ENCODE assay signal across 17 cellular contexts in genomic region chr5:79686799-79687198, GRCh38. TPM values are rescaled to one million over a fixed set of nuclear protein-coding genes. Genes with fewer than 3 reads are reported as not detected.
DNase-seq lines count a peak whose midpoint lies in the region; ATAC-seq and TF ChIP-seq lines count a peak whose summit lies in the region.
"Had no signal": no experiment of that assay in that cellular context is flagged by ENCODE, and none has a peak within 500 bp of the region (broad histone marks: within the 10 kb centered on the region; RNA-seq: fewer than 3 reads in every experiment).

No MANE protein-coding gene starts in this region.

- H3K4me3 Mint-ChIP-seq in activated naive CD8-positive, alpha-beta T cell treated with anti-CD3 and anti-CD28 coated beads, Interleukin-2, amount 10 ng/mL, durations not matched to agents 7 days and 5 days = no peak overlapping the region
- H3K4me3 Mint-ChIP-seq in activated naive CD8-positive, alpha-beta T cell treated with anti-CD3 and anti-CD28 coated beads for 36 hours = no peak overlapping the region

- no peak for TF ChIP-seq CTCF in RWPE1 (conservative IDR thresholded peaks at IDR 0.05; ENCODE audit: low read depth)

- peak overlapping the region; percentile 24 for H3K27ac Mint-ChIP-seq in activated naive CD8-positive, alpha-beta T cell treated with anti-CD3 and anti-CD28 coated beads, Interleukin-2, amount 10 ng/mL, durations not matched to agents 7 days and 5 days
- H3K27ac Mint-ChIP-seq in activated naive CD8-positive, alpha-beta T cell treated with anti-CD3 and anti-CD28 coated beads for 36 hours = no peak overlapping the region

- DNase-seq in activated naive CD8-positive, alpha-beta T cell treated with anti-CD3 and anti-CD28 coated beads, Interleukin-2, amount 10 ng/mL, durations not matched to agents 7 days and 5 days = no peak
- no peak for DNase-seq in activated naive CD8-positive, alpha-beta T cell treated with anti-CD3 and anti-CD28 coated beads for 36 hours
- peak; percentile 25 for DNase-seq in RWPE1 (ENCODE audit: low spot score)
- peak; percentile 9 for DNase-seq in iris pigment epithelial cell (ENCODE audit: low read depth)
- no peak for DNase-seq in NCI-H748 (lab: John Stamatoyannopoulos, UW; ENCODE audit: unreplicated experiment)
- DNase-seq in HUDEP-2 (lab: John Stamatoyannopoulos, UW; ENCODE audit: unreplicated experiment in 76 of 76) = no peak
- no peak for DNase-seq in NCI-H1694 treated with DMSO at 0.1 percent for 48 hours (lab: John Stamatoyannopoulos, UW)
- no peak for DNase-seq in amniotic stem cell (lab: John Stamatoyannopoulos, UW)
- DNase-seq: 8988T, C1 segment of cervical spinal cord, MV-4-11, NCI-H1417, NCI-H1930, NCI-H526 treated with DMSO at 0.1 percent for 48 hours, SHP77 treated with DMSO at 0.1 percent for 48 hours had no signal

- ATAC-seq in activated naive CD8-positive, alpha-beta T cell treated with anti-CD3 and anti-CD28 coated beads, Interleukin-2, amount 10 ng/mL, durations not matched to agents 7 days and 5 days (ENCODE audit: low read depth) = no peak
- ATAC-seq: K562, SK-N-SH treated with all-trans-retinoic acid at 6 μM for 48 hours had no signal

- no peak overlapping the region for H3K27ac ChIP-seq in RWPE1

- no peaks in the 10 kb centered on the region for H3K27me3 Mint-ChIP-seq in activated naive CD8-positive, alpha-beta T cell treated with anti-CD3 and anti-CD28 coated beads, Interleukin-2, amount 10 ng/mL, durations not matched to agents 7 days and 5 days
- no peaks in the 10 kb centered on the region for H3K27me3 Mint-ChIP-seq in activated naive CD8-positive, alpha-beta T cell treated with anti-CD3 and anti-CD28 coated beads for 36 hours

- H3K4me1 Mint-ChIP-seq in activated naive CD8-positive, alpha-beta T cell treated with anti-CD3 and anti-CD28 coated beads, Interleukin-2, amount 10 ng/mL, durations not matched to agents 7 days and 5 days = peaks cover 5% of the 10 kb centered on the region
- peaks cover 9% of the 10 kb centered on the region for H3K4me1 Mint-ChIP-seq in activated naive CD8-positive, alpha-beta T cell treated with anti-CD3 and anti-CD28 coated beads for 36 hours

- H3K36me3 Mint-ChIP-seq in activated naive CD8-positive, alpha-beta T cell treated with anti-CD3 and anti-CD28 coated beads, Interleukin-2, amount 10 ng/mL, durations not matched to agents 7 days and 5 days = peaks cover 50% of the 10 kb centered on the region
- peaks cover 63% of the 10 kb centered on the region for H3K36me3 Mint-ChIP-seq in activated naive CD8-positive, alpha-beta T cell treated with anti-CD3 and anti-CD28 coated beads for 36 hours

- POLR2A ChIA-PET in activated naive CD8-positive, alpha-beta T cell treated with anti-CD3 and anti-CD28 coated beads, Interleukin-2, amount 10 ng/mL, durations not matched to agents 7 days and 5 days (lab: Charles Lee) = no interaction called here
- POLR2A ChIA-PET in RWPE1 (lab: Yijun Ruan, JAX; ENCODE audit: low non-redundant PET) = no interaction called here

- CTCF ChIA-PET in RWPE1 (lab: Yijun Ruan, JAX) = interaction anchor here (0.6 kb wide), 2 partner anchors 8 to 217 kb away, joined by 3 to 5 read pairs; no protein-coding TSS in a partner anchor

- peaks cover 4% of the 10 kb centered on the region for H3K9me3 Mint-ChIP-seq in activated naive CD8-positive, alpha-beta T cell treated with anti-CD3 and anti-CD28 coated beads, Interleukin-2, amount 10 ng/mL, durations not matched to agents 7 days and 5 days
- peaks cover 2% of the 10 kb centered on the region for H3K9me3 Mint-ChIP-seq in activated naive CD8-positive, alpha-beta T cell treated with anti-CD3 and anti-CD28 coated beads for 36 hours

RNA-seq across cellular contexts. Expression of gene CMYA5, which starts 2.8 kb away (rescaled TPM):
- total RNA-seq in activated naive CD8-positive, alpha-beta T cell treated with anti-CD3 and anti-CD28 coated beads, Interleukin-2, amount 10 ng/mL, durations not matched to agents 7 days and 5 days = under 1 TPM; 0.22 to 0.28 TPM
- under 1 TPM; 0.16 to 0.29 TPM for total RNA-seq in activated naive CD8-positive, alpha-beta T cell treated with anti-CD3 and anti-CD28 coated beads for 36 hours

Comparison
In these comparisons a context has a peak if more than half of its experiments do, and no peak if none do; other contexts are left out.
1. DNase-seq: peak in RWPE1 (single experiment) and iris pigment epithelial cell (single experiment); none in activated naive CD8-positive, alpha-beta T cell treated with anti-CD3 and anti-CD28 coated beads, Interleukin-2, amount 10 ng/mL, durations not matched to agents 7 days and 5 days (single experiment), activated naive CD8-positive, alpha-beta T cell treated with anti-CD3 and anti-CD28 coated beads for 36 hours (single experiment), NCI-H748 (single experiment), HUDEP-2 (0 of 76), NCI-H1694 treated with DMSO at 0.1 percent for 48 hours (single experiment) and amniotic stem cell (single experiment).